ENCODE assay signal across 8 cellular contexts in genomic region chr18:8982416-8983183, GRCh38.
DNase-seq lines count a peak whose midpoint lies in the region; ATAC-seq, FAIRE-seq and TF ChIP-seq lines count a peak whose summit lies in the region.

No MANE protein-coding gene starts in this region.

- TF ChIP-seq CTCF in heart left ventricle (IDR thresholded peaks at IDR 0.05) = peak in 9 of 12 donors; percentile 18 to 49 (median 36)
- peak in 1 of 2 donors; percentile 53 for TF ChIP-seq CTCF in right atrium auricular region (IDR thresholded peaks at IDR 0.05)
- peak in 5 of 7 experiments; percentile 27 to 61 (median 49) for TF ChIP-seq CTCF in body of pancreas (IDR thresholded peaks at IDR 0.05)
- TF ChIP-seq CTCF in HepG2 (CRISPR knock-in tag; IDR thresholded peaks at IDR 0.05) = peak; percentile 88

- TF ChIP-seq POLR2A in heart left ventricle (IDR thresholded peaks at IDR 0.05) (no peak), body of pancreas (IDR thresholded peaks at IDR 0.05) (no peak), HepG2 (IDR thresholded peaks at IDR 0.05; ENCODE audit: insufficient read depth in 1 of 2, low read depth in 2 of 2, low read length in 2 of 2) (no peak)

- peak overlapping the region; percentile 3 for H2AFZ ChIP-seq in HepG2 (ENCODE audit: low read length)

- intact Hi-C loops in heart left ventricle (cut with DNase I) = loop anchor here in 3 of 10 donors (10.0 kb wide), 3 partner anchors 62 to 498 kb away; no protein-coding TSS in a partner anchor
- intact Hi-C loops in body of pancreas (cut with DNase I) = no loop called here
- intact Hi-C loops in HepG2 (cut with micrococcal nuclease; ENCODE audit: unreplicated experiment) = loop anchor here (1.0 to 5.0 kb wide), 3 partner anchors 60 to 286 kb away; no protein-coding TSS in a partner anchor

- no peak overlapping the region for H3K9ac ChIP-seq in HepG2 (ENCODE audit: insufficient read depth, low read depth, low read length)

- TF ChIP-seq RAD21 in HepG2 (CRISPR knock-in tag; IDR thresholded peaks at IDR 0.05) = peak; percentile 76

- H3K79me2 ChIP-seq in HepG2 (ENCODE audit: insufficient read depth, low read length) = no peaks in the 10 kb centered on the region

- BruUV-seq in HepG2 (replicated peaks; lab: Mats Ljungman, UMichigan) = no TSS peak

- peaks cover 0 to 5% (median 0%) of the 10 kb centered on the region in 12 donors for H3K4me1 ChIP-seq in heart left ventricle
- no peaks in the 10 kb centered on the region for H3K4me1 ChIP-seq in right atrium auricular region
- H3K4me1 ChIP-seq in body of pancreas = peaks cover 18% of the 10 kb centered on the region
- peaks cover 42% of the 10 kb centered on the region for H3K4me1 ChIP-seq in HepG2 (ENCODE audit: insufficient read depth, low read length)

- peak; percentile 95 for FAIRE-seq in HepG2 (lab: Jason Lieb, UNC)

- ATAC-seq in heart left ventricle (peak; percentile 67 to 73 (median 70)), body of pancreas (no peak), HepG2 (peak; percentile 92), GM18519 (IDR thresholded peaks at IDR 0.05; ENCODE audit: low FRiP score, unreplicated experiment) (no peak)
- no peak for ATAC-seq in activated CD4-positive, CD25-positive, alpha-beta regulatory T cell treated with anti-CD3 and anti-CD28 coated beads, Interleukin-2, amount 50 U/mL, for 24 hours

- H3K36me3 ChIP-seq in heart left ventricle (no peaks in the 10 kb centered on the region), right atrium auricular region (no peaks in the 10 kb centered on the region), body of pancreas (replicated peaks in 1 of 2; ENCODE audit: insufficient read depth in 1 of 2, low read depth in 2 of 2) (no peaks in the 10 kb centered on the region), HepG2 (replicated peaks in 1 of 2; ENCODE audit: control insufficient read depth in 1 of 2, insufficient read depth in 2 of 2, low read length in 2 of 2) (no peaks in the 10 kb centered on the region)

- no peaks in the 10 kb centered on the region for H3K27me3 ChIP-seq in heart left ventricle
- no peaks in the 10 kb centered on the region for H3K27me3 ChIP-seq in right atrium auricular region
- H3K27me3 ChIP-seq in body of pancreas = no peaks in the 10 kb centered on the region
- peaks cover 0 to 13% of the 10 kb centered on the region in 2 experiments; a peak in 1 of 5 replicates for H3K27me3 ChIP-seq in HepG2 (ENCODE audit: control insufficient read depth in 1 of 2, insufficient read depth in 2 of 2, low read length in 2 of 2)

- in situ Hi-C loops in HepG2 (cut with HindIII; ENCODE audit: extremely low pct_ligation_motif_present, low pct_unique_long_range_greater_than_20kb) = loop anchor here (5.0 kb wide), 2 partner anchors 100 to 325 kb away; no protein-coding TSS in a partner anchor

- CTCF ChIA-PET in HepG2 (lab: Yijun Ruan, JAX; ENCODE audit: low intra/inter-chr PET ratio, low total read pairs) = interaction anchor here (0.5 to 2.1 kb wide), 3 partner anchors 100 to 1518 kb away, joined by 3 to 14 read pairs (median 8); no protein-coding TSS in a partner anchor

- no peak for TF ChIP-seq EP300 in HepG2 (IDR thresholded peaks at IDR 0.05; ENCODE audit: low read depth in 2 of 2, low read length in 2 of 2)
- TF ChIP-seq EP300 in HepG2 (CRISPR knock-in tag; IDR thresholded peaks at IDR 0.05; ENCODE audit: borderline replicate concordance) = no peak

- DNase-seq in heart left ventricle (no peak), right atrium auricular region (ENCODE audit: low spot score) (no peak), NCI-H2171 treated with DMSO at 0.1 percent for 48 hours (lab: John Stamatoyannopoulos, UW) (peak; percentile 86), body of pancreas (peak; percentile 39 to 57 (median 47)), HepG2 (ENCODE audit: low spot score) (peak; percentile 60), T1000 (lab: John Stamatoyannopoulos, UW) (no peak)

- POLR2A ChIA-PET in HepG2 (lab: Yijun Ruan, JAX) = no interaction called here

- H3K4me3 ChIP-seq in heart left ventricle = no peak overlapping the region
- H3K4me3 ChIP-seq in right atrium auricular region = no peak overlapping the region
- H3K4me3 ChIP-seq in body of pancreas = no peak overlapping the region
- peak overlapping the region in 1 of 3 experiments; percentile 47; a peak in 2 of 6 replicates for H3K4me3 ChIP-seq in HepG2 (replicated peaks in 1 of 3; ENCODE audit: insufficient read depth in 1 of 3, low read depth in 2 of 3, low read length in 3 of 3)

- peak overlapping the region in 1 of 12 donors; percentile 76 for H3K27ac ChIP-seq in heart left ventricle
- no peak overlapping the region for H3K27ac ChIP-seq in right atrium auricular region
- H3K27ac ChIP-seq in body of pancreas = no peak overlapping the region
- no peak overlapping the region for H3K27ac ChIP-seq in HepG2 (ENCODE audit: extremely low read length, insufficient read depth, low read length)

- WGBS in heart left ventricle, 4 donors = 44 to 54% (median 53%) methylated on average over 13 of the region's 13 CpGs
- 31 to 45% methylated on average over 13 of the region's 13 CpGs for WGBS in body of pancreas, 2 donors
- 8% methylated on average over 11 of the region's 13 CpGs for WGBS in HepG2 (ENCODE audit: low lambda C conversion rate)

- H3K9me3 ChIP-seq in heart left ventricle (no peaks in the 10 kb centered on the region), right atrium auricular region (no peaks in the 10 kb centered on the region), body of pancreas (no peaks in the 10 kb centered on the region), HepG2 (ENCODE audit: low read length) (no peaks in the 10 kb centered on the region)

- no peaks in the 10 kb centered on the region for H4K20me1 ChIP-seq in HepG2 (ENCODE audit: insufficient read depth, low read length)

- H3K4me2 ChIP-seq in HepG2 (ENCODE audit: low read depth, low read length) = peak overlapping the region; percentile 75

TF ChIP-seq in HepG2, 621 proteins besides CTCF, POLR2A, EP300 and RAD21 (continues in another document):
- TF ChIP-seq ZFX (CRISPR knock-in tag; IDR thresholded peaks at IDR 0.05; ENCODE audit: low read depth) (0 out of 2 replicates have a peak, but pooled peaks have one; percentile 14), ZNF121 (CRISPR knock-in tag; IDR thresholded peaks at IDR 0.05) (peak; percentile 95), HMGXB4 (CRISPR knock-in tag; IDR thresholded peaks at IDR 0.05; ENCODE audit: borderline replicate concordance in 1 of 2, low read depth in 1 of 2) (0 out of 4 replicates have a peak, but pooled peaks of 1 of the 2 experiments have one; percentile 46), TCF7 (IDR thresholded peaks at IDR 0.05; ENCODE audit: low read depth) (no peak), ZNF230 (CRISPR knock-in tag; IDR thresholded peaks at IDR 0.05) (peak; percentile 34; the same call in 1 of the 2 replicates), CSRNP2 (CRISPR knock-in tag; conservative IDR thresholded peaks at IDR 0.05; ENCODE audit: low read depth) (no peak), FOXA1 (IDR thresholded peaks at IDR 0.05) (no peak), FOXA1 (CRISPR knock-in tag; IDR thresholded peaks at IDR 0.05) (peak; percentile 74), ZNF3 (CRISPR knock-in tag; IDR thresholded peaks at IDR 0.05) (0 out of 2 replicates have a peak, but pooled peaks have one; percentile 72), SP140L (CRISPR knock-in tag; IDR thresholded peaks at IDR 0.05; ENCODE audit: borderline replicate concordance) (0 out of 2 replicates have a peak, but pooled peaks have one; percentile 52), CENPBD1 (CRISPR knock-in tag; IDR thresholded peaks at IDR 0.05; ENCODE audit: borderline replicate concordance, low read depth) (no peak), ZFAT (CRISPR knock-in tag; conservative IDR thresholded peaks at IDR 0.05) (no peak), STAG1 (CRISPR knock-in tag; IDR thresholded peaks at IDR 0.05) (peak; percentile 94), SNAPC5 (CRISPR knock-in tag; IDR thresholded peaks at IDR 0.05; ENCODE audit: borderline replicate concordance) (no peak), YEATS4 (CRISPR knock-in tag; IDR thresholded peaks at IDR 0.05; ENCODE audit: borderline replicate concordance) (no peak), SMC3 (IDR thresholded peaks at IDR 0.05; ENCODE audit: low read length) (peak; percentile 56), ZNF292 (CRISPR knock-in tag; IDR thresholded peaks at IDR 0.05; ENCODE audit: borderline replicate concordance, low read depth) (0 out of 2 replicates have a peak, but pooled peaks have one; percentile 19), FOXA3 (CRISPR knock-in tag; IDR thresholded peaks at IDR 0.05) (peak; percentile 61)

Comparison
In these comparisons a context has a peak if more than half of its experiments do, and no peak if none do; other contexts are left out.
1. ATAC-seq: peak in heart left ventricle (4 of 4) and HepG2 (single experiment); none in body of pancreas (single experiment), GM18519 (single experiment) and activated CD4-positive, CD25-positive, alpha-beta regulatory T cell treated with anti-CD3 and anti-CD28 coated beads, Interleukin-2, amount 50 U/mL, for 24 hours (0 of 2).
2. DNase-seq: peak in NCI-H2171 treated with DMSO at 0.1 percent for 48 hours (single experiment), body of pancreas (4 of 4) and HepG2 (single experiment); none in heart left ventricle (0 of 5), right atrium auricular region (single experiment) and T1000 (single experiment).